9 cellular contexts compared by ENCODE assay signal in the genomic region with DNA sequence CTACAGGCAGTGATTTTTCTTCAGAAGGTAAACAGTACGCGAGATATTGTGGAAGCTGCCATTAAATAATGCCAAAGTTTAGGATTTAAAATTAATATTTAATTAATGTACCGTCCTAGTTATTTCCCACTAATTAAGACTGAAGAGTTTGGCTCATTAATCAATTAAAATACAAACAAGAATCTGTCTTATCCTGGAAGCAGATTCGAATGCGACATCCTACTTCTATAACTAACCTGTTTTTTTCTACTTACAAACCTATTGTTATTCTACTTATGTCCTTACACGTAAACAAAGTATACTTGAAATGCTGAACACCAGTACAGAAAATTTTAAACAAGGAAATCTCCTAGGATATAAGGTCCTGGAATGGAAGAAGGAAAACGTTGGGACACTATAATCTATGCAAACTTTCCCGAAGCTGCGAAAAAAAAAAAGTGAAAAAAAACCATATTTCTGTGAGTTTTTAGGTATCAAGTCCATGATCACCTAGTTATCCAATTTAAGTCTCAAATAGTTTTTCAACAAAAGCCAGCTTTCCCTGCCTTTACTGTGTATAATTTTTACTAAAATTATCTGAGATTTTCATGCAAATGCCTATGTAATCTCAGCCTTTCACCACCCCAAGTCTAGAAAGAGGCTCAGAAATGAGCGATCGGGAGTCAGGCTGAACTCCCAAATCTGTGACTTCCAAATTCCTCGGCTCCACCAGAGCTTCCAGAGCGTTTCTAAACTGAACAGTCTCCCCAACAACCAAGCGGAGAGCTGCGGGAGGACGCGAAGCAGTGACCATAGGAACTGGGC. TPM values are rescaled to one million over a fixed set of nuclear protein-coding genes. Genes with fewer than 3 reads are reported as not detected.
DNase-seq lines count a peak whose midpoint lies in the region; ATAC-seq and TF ChIP-seq lines count a peak whose summit lies in the region.
"Had no signal": no experiment of that assay in that cellular context is flagged by ENCODE, and none has a peak within 500 bp of the region (broad histone marks: within the 10 kb centered on the region; RNA-seq: fewer than 3 reads in every experiment).

No MANE protein-coding gene starts in this region.

- DNase-seq in heart left ventricle (no peak), Right ventricle myocardium superior (no peak), body of pancreas (no peak), lower lobe of right lung (no peak), upper lobe of right lung (no peak), cerebellum (ENCODE audit: low spot score) (no peak)

- WGBS in heart left ventricle, 4 donors = 27 to 30% (median 28%) methylated on average over 17 of the region's 17 CpGs
- WGBS in body of pancreas, 2 donors = 7 to 9% methylated on average over 17 of the region's 17 CpGs

- no peaks in the 10 kb centered on the region for H3K36me3 ChIP-seq in heart left ventricle
- no peaks in the 10 kb centered on the region for H3K36me3 ChIP-seq in body of pancreas (replicated peaks in 1 of 2; ENCODE audit: insufficient read depth in 1 of 2, low read depth in 2 of 2)
- H3K36me3 ChIP-seq in lower lobe of right lung = no peaks in the 10 kb centered on the region
- H3K36me3 ChIP-seq in upper lobe of right lung = no peaks in the 10 kb centered on the region

- H3K27me3 ChIP-seq in heart left ventricle = no peaks in the 10 kb centered on the region
- no peaks in the 10 kb centered on the region for H3K27me3 ChIP-seq in body of pancreas
- no peaks in the 10 kb centered on the region for H3K27me3 ChIP-seq in lower lobe of right lung (ENCODE audit: low read depth)
- H3K27me3 ChIP-seq in upper lobe of right lung = no peaks in the 10 kb centered on the region
- H3K27me3 ChIP-seq: foreskin keratinocyte had no signal

- intact Hi-C loops in heart left ventricle (cut with DNase I) (loop anchor here in 1 of 10 donors (2.0 to 5.0 kb wide), 2 partner anchors 15 to 42 kb away; partner anchors contain the start of genes LIPT1, MITD1, MRPL30 and TSGA10), Right ventricle myocardium superior (cut with DNase I) (no loop called here), body of pancreas (cut with DNase I) (no loop called here), lower lobe of right lung (cut with DNase I) (no loop called here), upper lobe of right lung (cut with DNase I) (no loop called here)

- TF ChIP-seq CTCF in heart left ventricle (IDR thresholded peaks at IDR 0.05) = no peak
- no peak for TF ChIP-seq CTCF in body of pancreas (IDR thresholded peaks at IDR 0.05)
- TF ChIP-seq CTCF in lower lobe of right lung (IDR thresholded peaks at IDR 0.05) = no peak
- no peak for TF ChIP-seq CTCF in upper lobe of right lung (IDR thresholded peaks at IDR 0.05)

- H3K4me1 ChIP-seq in heart left ventricle (peaks cover 0 to 15% (median 4%) of the 10 kb centered on the region in 12 donors), body of pancreas (peaks cover 15% of the 10 kb centered on the region), lower lobe of right lung (peaks cover 14% of the 10 kb centered on the region), upper lobe of right lung (peaks cover 16% of the 10 kb centered on the region)

- H3K4me3 ChIP-seq in heart left ventricle (peak overlapping the region; percentile 62 to 99 (median 91)), body of pancreas (peak overlapping the region; percentile 64 to 94), lower lobe of right lung (peak overlapping the region; percentile 65), upper lobe of right lung (peak overlapping the region; percentile 79)

- no peaks in the 10 kb centered on the region for H3K9me3 ChIP-seq in heart left ventricle
- H3K9me3 ChIP-seq in body of pancreas = no peaks in the 10 kb centered on the region
- no peaks in the 10 kb centered on the region for H3K9me3 ChIP-seq in lower lobe of right lung
- no peaks in the 10 kb centered on the region for H3K9me3 ChIP-seq in upper lobe of right lung

- ATAC-seq in heart left ventricle (no peak), Right ventricle myocardium superior (ENCODE audit: poor library complexity) (no peak), body of pancreas (no peak), lower lobe of right lung (no peak), upper lobe of right lung (no peak), HG02678 (IDR thresholded peaks at IDR 0.05; ENCODE audit: unreplicated experiment) (no peak), HG02610 (IDR thresholded peaks at IDR 0.05; ENCODE audit: unreplicated experiment) (no peak)

- TF ChIP-seq POLR2A in heart left ventricle (IDR thresholded peaks at IDR 0.05) = no peak
- no peak for TF ChIP-seq POLR2A in body of pancreas (IDR thresholded peaks at IDR 0.05)

- H3K27ac ChIP-seq in heart left ventricle (peak overlapping the region in 10 of 12 donors; percentile 43 to 88 (median 79)), body of pancreas (peak overlapping the region; percentile 88 to 97 (median 96)), lower lobe of right lung (peak overlapping the region; percentile 79), upper lobe of right lung (peak overlapping the region; percentile 83)
- H3K27ac ChIP-seq: foreskin keratinocyte had no signal

RNA-seq across cellular contexts. Expression of gene C2orf15, which starts 1.2 kb away (rescaled TPM):
- under 1 TPM in 3 of 9 donors, not detected in 6; 0.29 to 0.70 (median 0.69) TPM for total RNA-seq in heart left ventricle
- polyA plus RNA-seq in heart left ventricle = under 1 TPM in 1 of 2 donors, not detected in 1; 0.04 TPM
- total RNA-seq in Right ventricle myocardium superior = 0.22 TPM
- total RNA-seq in body of pancreas = 1 to 10 TPM in 1 of 2 donors, not detected in 1; 3.9 TPM
- 1.5 TPM for total RNA-seq in lower lobe of right lung
- total RNA-seq in upper lobe of right lung = 1.1 TPM
- 5.5 TPM for total RNA-seq in cerebellum

RNA-seq across cellular contexts. Expression of gene TSGA10, which starts 14.5 kb away (rescaled TPM):
- total RNA-seq in heart left ventricle (10 to 100 TPM in 1 of 9 donors, 1 to 10 TPM in 8; 1.3 to 63.7 (median 2.9) TPM), Right ventricle myocardium superior (3.4 TPM), body of pancreas (10 to 100 TPM; 15.0 to 17.1 TPM), lower lobe of right lung (9.9 TPM), upper lobe of right lung (7.6 TPM), cerebellum (21.4 TPM)
- 1 to 10 TPM in 1 of 2 donors, under 1 TPM in 1; 0.75 to 1.7 TPM for polyA plus RNA-seq in heart left ventricle

RNA-seq across cellular contexts. Expression of gene LIPT1, which starts 14.5 kb away (rescaled TPM):
- total RNA-seq in heart left ventricle (10 to 100 TPM in 2 of 9 donors, 1 to 10 TPM in 7; 5.3 to 10.9 (median 7.5) TPM), Right ventricle myocardium superior (7.6 TPM), body of pancreas (10 to 100 TPM in 1 of 2 donors, 1 to 10 TPM in 1; 2.1 to 12.9 TPM), lower lobe of right lung (6.2 TPM), upper lobe of right lung (8.3 TPM), cerebellum (7.9 TPM)
- 10 to 100 TPM in 1 of 2 donors, 1 to 10 TPM in 1; 5.3 to 12.4 TPM for polyA plus RNA-seq in heart left ventricle

RNA-seq across cellular contexts. Expression of gene MITD1, which starts 40.6 kb away (rescaled TPM):
- 10 to 100 TPM in 8 of 9 donors, 1 to 10 TPM in 1; 8.4 to 16.4 (median 14.0) TPM for total RNA-seq in heart left ventricle
- 10 to 100 TPM; 21.7 to 22.6 TPM for polyA plus RNA-seq in heart left ventricle
- 15.0 TPM for total RNA-seq in Right ventricle myocardium superior
- total RNA-seq in body of pancreas = 10 to 100 TPM in 1 of 2 donors, 1 to 10 TPM in 1; 4.9 to 15.8 TPM
- total RNA-seq in lower lobe of right lung = 28.1 TPM
- total RNA-seq in upper lobe of right lung = 21.2 TPM
- total RNA-seq in cerebellum = 22.1 TPM

RNA-seq across cellular contexts. Expression of gene MRPL30, which starts 40.7 kb away (rescaled TPM):
- 10 to 100 TPM; 26.4 to 38.3 (median 34.3) TPM for total RNA-seq in heart left ventricle
- polyA plus RNA-seq in heart left ventricle = 10 to 100 TPM; 24.9 to 30.7 TPM
- 36.0 TPM for total RNA-seq in Right ventricle myocardium superior
- 10 to 100 TPM in 1 of 2 donors, 1 to 10 TPM in 1; 6.9 to 17.6 TPM for total RNA-seq in body of pancreas
- 19.4 TPM for total RNA-seq in lower lobe of right lung
- total RNA-seq in upper lobe of right lung = 18.8 TPM
- total RNA-seq in cerebellum = 37.4 TPM
